In the genomic region with DNA sequence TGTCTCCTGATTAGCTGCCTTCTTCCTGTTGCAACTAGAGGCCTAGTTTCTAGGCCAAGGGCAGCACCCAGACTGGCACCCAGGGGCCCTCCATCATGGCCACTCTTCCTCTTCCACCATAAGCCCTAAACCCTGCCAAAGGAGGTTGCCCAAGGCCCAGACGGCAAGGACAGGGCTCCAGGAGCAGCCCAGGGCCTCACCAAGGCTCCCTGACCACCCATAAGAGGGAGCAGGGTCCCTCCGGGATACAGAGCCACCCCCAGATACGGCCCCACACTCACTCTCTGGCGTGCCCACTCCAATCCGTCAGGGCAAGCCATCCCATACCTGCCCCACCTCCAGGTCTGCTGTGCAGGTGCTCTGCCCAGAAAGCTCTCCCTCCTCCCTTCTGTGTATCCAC, we compare ENCODE assay signal across 15 cellular contexts.
DNase-seq lines count a peak whose midpoint lies in the region; ATAC-seq, FAIRE-seq and TF ChIP-seq lines count a peak whose summit lies in the region.
"Had no signal": no experiment of that assay in that cellular context is flagged by ENCODE, and none has a peak within 500 bp of the region (broad histone marks: within the 10 kb centered on the region; RNA-seq: fewer than 3 reads in every experiment).

No MANE protein-coding gene starts in this region.

- DNase-seq in Right ventricle myocardium superior (peak; percentile 21), cardiac septum (ENCODE audit: low spot score) (no peak), mucosa of descending colon (peak in 2 of 3 donors; percentile 17 to 44), H54 (ENCODE audit: insufficient read length, low spot score) (no peak), right lobe of liver (no peak), NCI-H2107 treated with DMSO at 0.1 percent for 48 hours (lab: John Stamatoyannopoulos, UW; ENCODE audit: unreplicated experiment) (no peak)
- DNase-seq in activated naive CD8-positive, alpha-beta T cell treated with anti-CD3 and anti-CD28 coated beads, Interleukin-2, amount 10 ng/mL, durations not matched to agents 7 days and 5 days, result peak; percentile 29
- DNase-seq: ACHN; activated CD4-positive, alpha-beta T cell treated with anti-CD3 and anti-CD28 coated beads, Interleukin-2, amount 50 U/mL, for 48 hours; foreskin fibroblast; NCI-H1436 treated with DMSO at 0.1 percent for 48 hours had no signal

- no peaks in the 10 kb centered on the region for H3K27me3 Mint-ChIP-seq in activated naive CD8-positive, alpha-beta T cell treated with anti-CD3 and anti-CD28 coated beads, Interleukin-2, amount 10 ng/mL, durations not matched to agents 7 days and 5 days

- no peaks in the 10 kb centered on the region for H3K9me3 Mint-ChIP-seq in activated naive CD8-positive, alpha-beta T cell treated with anti-CD3 and anti-CD28 coated beads, Interleukin-2, amount 10 ng/mL, durations not matched to agents 7 days and 5 days

- H3K27ac Mint-ChIP-seq in activated naive CD8-positive, alpha-beta T cell treated with anti-CD3 and anti-CD28 coated beads, Interleukin-2, amount 10 ng/mL, durations not matched to agents 7 days and 5 days, result peak overlapping the region; percentile 52

- TF ChIP-seq CTCF in mucosa of descending colon (IDR thresholded peaks at IDR 0.05), result no peak
- TF ChIP-seq CTCF in right lobe of liver (IDR thresholded peaks at IDR 0.05), result no peak

- POLR2A ChIA-PET in activated naive CD8-positive, alpha-beta T cell treated with anti-CD3 and anti-CD28 coated beads, Interleukin-2, amount 10 ng/mL, durations not matched to agents 7 days and 5 days (lab: Charles Lee), result no interaction called here

- no peak for FAIRE-seq in H54 (lab: Jason Lieb, UNC)
- FAIRE-seq: GM19239 had no signal

- H3K4me3 ChIP-seq in mucosa of descending colon, result no peak overlapping the region
- no peak overlapping the region for H3K4me3 ChIP-seq in thymus (ENCODE audit: low read length)
- H3K4me3 ChIP-seq in right lobe of liver, result no peak overlapping the region
- H3K4me3 ChIP-seq: cardiac muscle cell, SK-N-MC had no signal

- WGBS in thymus, result 95% methylated on average over 5 of the region's 5 CpGs
- WGBS in right lobe of liver (ENCODE audit: insufficient coverage, low coverage, low lambda C conversion rate, missing lambda C conversion rate), result no CpG with 5 or more reads among the region's 5 CpGs

- H3K4me1 ChIP-seq in mucosa of descending colon (ENCODE audit: low read depth) (peaks cover 58% of the 10 kb centered on the region), thymus (ENCODE audit: control insufficient read depth, insufficient read depth, low read length) (peaks cover 78% of the 10 kb centered on the region), right lobe of liver (peaks cover 0 to 27% (median 2%) of the 10 kb centered on the region in 4 donors)

- H3K36me3 ChIP-seq in mucosa of descending colon (ENCODE audit: low read depth) (no peaks in the 10 kb centered on the region), thymus (ENCODE audit: control insufficient read depth, insufficient read depth) (peaks cover 9% of the 10 kb centered on the region), right lobe of liver (no peaks in the 10 kb centered on the region)
- H3K36me3 ChIP-seq: cardiac muscle cell had no signal

- peak overlapping the region; percentile 77 for H3K27ac ChIP-seq in thymus (ENCODE audit: low read depth)
- no peak overlapping the region for H3K27ac ChIP-seq in right lobe of liver
- H3K27ac ChIP-seq: SK-N-MC had no signal

- H3K9me3 ChIP-seq in mucosa of descending colon, result no peaks in the 10 kb centered on the region
- H3K9me3 ChIP-seq in thymus (ENCODE audit: control insufficient read depth), result no peaks in the 10 kb centered on the region
- H3K9me3 ChIP-seq in right lobe of liver, result no peaks in the 10 kb centered on the region

- no peak overlapping the region for H3K4me3 Mint-ChIP-seq in activated naive CD8-positive, alpha-beta T cell treated with anti-CD3 and anti-CD28 coated beads, Interleukin-2, amount 10 ng/mL, durations not matched to agents 7 days and 5 days

- intact Hi-C loops in Right ventricle myocardium superior (cut with DNase I) (no loop called here), cardiac septum (cut with DNase I) (no loop called here), mucosa of descending colon (cut with DNase I, micrococcal nuclease) (loop anchor here in 1 of 2 donors (10.0 kb wide), 1 partner anchor 76 kb away; the partner anchor contains the start of gene ITPKB), right lobe of liver (cut with DNase I) (no loop called here)

- H3K36me3 Mint-ChIP-seq in activated naive CD8-positive, alpha-beta T cell treated with anti-CD3 and anti-CD28 coated beads, Interleukin-2, amount 10 ng/mL, durations not matched to agents 7 days and 5 days, result peaks cover 7% of the 10 kb centered on the region

- ATAC-seq in Right ventricle myocardium superior (ENCODE audit: poor library complexity) (no peak), mucosa of descending colon (no peak), right lobe of liver (no peak)
- no peak for ATAC-seq in activated naive CD8-positive, alpha-beta T cell treated with anti-CD3 and anti-CD28 coated beads, Interleukin-2, amount 10 ng/mL, durations not matched to agents 7 days and 5 days (ENCODE audit: low read depth)

- H3K27me3 ChIP-seq in thymus (ENCODE audit: control insufficient read depth, insufficient read depth) (no peaks in the 10 kb centered on the region), right lobe of liver (no peaks in the 10 kb centered on the region)
- H3K27me3 ChIP-seq: cardiac muscle cell had no signal

- TF ChIP-seq POLR2A in H54 (IDR thresholded peaks at IDR 0.05; ENCODE audit: low read depth, low read length) (no peak), right lobe of liver (IDR thresholded peaks at IDR 0.05) (no peak)

- peaks cover 84% of the 10 kb centered on the region for H3K4me1 Mint-ChIP-seq in activated naive CD8-positive, alpha-beta T cell treated with anti-CD3 and anti-CD28 coated beads, Interleukin-2, amount 10 ng/mL, durations not matched to agents 7 days and 5 days

Comparison
In these comparisons a context has a peak if more than half of its experiments do, and no peak if none do; other contexts are left out.
1. DNase-seq: peak in Right ventricle myocardium superior (single experiment), activated naive CD8-positive, alpha-beta T cell treated with anti-CD3 and anti-CD28 coated beads, Interleukin-2, amount 10 ng/mL, durations not matched to agents 7 days and 5 days (single experiment) and mucosa of descending colon (2 of 3); none in cardiac septum (single experiment), H54 (single experiment), right lobe of liver (0 of 3) and NCI-H2107 treated with DMSO at 0.1 percent for 48 hours (single experiment).